Comparison of ENCODE assay signal across 21 cellular contexts in the genomic region with DNA sequence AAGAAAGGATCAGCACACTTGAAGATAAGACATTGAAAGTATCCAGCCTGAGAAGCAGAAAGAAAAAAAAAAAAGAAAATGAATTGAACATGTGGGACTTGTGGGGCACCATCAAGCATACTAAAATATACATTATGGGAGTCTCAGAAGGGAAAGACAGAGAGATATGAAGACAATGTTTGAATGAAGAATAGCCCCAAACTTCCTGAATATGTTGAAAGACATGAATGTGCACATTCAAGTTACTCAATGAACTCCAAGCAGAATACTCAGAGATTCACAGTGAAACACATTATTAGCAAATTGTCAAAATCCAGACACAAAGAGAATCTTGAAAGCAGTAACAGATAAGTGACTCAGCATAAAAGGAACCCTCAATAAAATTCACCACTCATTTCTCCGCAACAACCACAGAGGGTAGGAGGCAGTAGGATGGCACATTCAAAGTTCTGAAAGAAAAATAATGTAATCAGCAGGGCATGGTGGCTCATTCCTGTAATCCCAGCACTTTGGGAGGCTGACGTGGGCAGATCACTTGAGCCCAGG. TPM values are rescaled to one million over a fixed set of nuclear protein-coding genes. Genes with fewer than 3 reads are reported as not detected.
"Had no signal": no experiment of that assay in that cellular context is flagged by ENCODE, and none has a peak within 500 bp of the region (broad histone marks: within the 10 kb centered on the region; RNA-seq: fewer than 3 reads in every experiment).

No MANE protein-coding gene starts in this region.

- H3K27me3 ChIP-seq: gastroesophageal sphincter, tibial artery had no signal

- H3K4me3 ChIP-seq: gastroesophageal sphincter, heart left ventricle, tibial artery had no signal

- FAIRE-seq: bronchial epithelial cell, urothelium cell line had no signal

- H3K36me3 Mint-ChIP-seq: activated CD8-positive, alpha-beta memory T cell treated with anti-CD3 and anti-CD28 coated beads, Interleukin-2, amount 10 ng/mL, durations not matched to agents 7 days and 5 days; activated naive CD4-positive, alpha-beta T cell treated with anti-CD3 and anti-CD28 coated beads, Interleukin-2, amount 50 U/mL, for 24 hours had no signal

- DNase-seq: activated B cell treated with CpG ODN at 0.5 μM for 24 hours; activated CD4-positive, alpha-beta memory T cell treated with anti-CD3 and anti-CD28 coated beads, Interleukin-2, amount 10 ng/mL, durations not matched to agents 7 days and 5 days; activated CD4-positive, alpha-beta T cell treated with anti-CD3 and anti-CD28 coated beads for 48 hours; activated CD8-positive, alpha-beta memory T cell treated with anti-CD3 and anti-CD28 coated beads, Interleukin-2, amount 10 ng/mL, durations not matched to agents 7 days and 5 days; activated gamma-delta T cell; activated T-cell treated with anti-CD3 and anti-CD28 coated beads, Interleukin-2, amount 50 U/mL, for 24 hours; cerebellar nuclear complex; effector CD4-positive, alpha-beta T cell; heart left ventricle; left ventricle myocardium superior; occipital lobe; stimulated activated naive CD8-positive, alpha-beta T cell treated with anti-CD3 and anti-CD28 coated beads, Interleukin-15, Interleukin-2, amounts not matched to agents 100 U/mL and 50 U/mL, for 24 hours; substantia nigra; T-helper 2 cell; tibial artery had no signal

- H3K27ac Mint-ChIP-seq: activated B cell treated with CpG ODN at 0.5 μM for 24 hours; activated CD4-positive, alpha-beta memory T cell treated with anti-CD3 and anti-CD28 coated beads, Interleukin-2, amount 10 ng/mL, durations not matched to agents 7 days and 5 days; activated CD8-positive, alpha-beta memory T cell treated with anti-CD3 and anti-CD28 coated beads, Interleukin-2, amount 10 ng/mL, durations not matched to agents 7 days and 5 days; activated naive CD4-positive, alpha-beta T cell treated with anti-CD3 and anti-CD28 coated beads, Interleukin-2, amount 50 U/mL, for 24 hours; activated T-cell treated with anti-CD3 and anti-CD28 coated beads, Interleukin-2, amount 50 U/mL, for 24 hours; progenitor cell of endocrine pancreas had no signal

- H3K4me1 ChIP-seq: gastroesophageal sphincter, heart left ventricle, tibial artery had no signal

- ATAC-seq: activated CD8-positive, alpha-beta memory T cell treated with anti-CD3 and anti-CD28 coated beads, Interleukin-2, amount 10 ng/mL, durations not matched to agents 7 days and 5 days; gastroesophageal sphincter; heart left ventricle; left ventricle myocardium superior; stimulated activated naive CD8-positive, alpha-beta T cell treated with anti-CD3 and anti-CD28 coated beads, Interleukin-15, Interleukin-2, amounts not matched to agents 100 U/mL and 50 U/mL, for 24 hours had no signal

- H3K9me3 Mint-ChIP-seq: activated B cell treated with CpG ODN at 0.5 μM for 24 hours; activated CD4-positive, alpha-beta memory T cell treated with anti-CD3 and anti-CD28 coated beads, Interleukin-2, amount 10 ng/mL, durations not matched to agents 7 days and 5 days; activated naive CD4-positive, alpha-beta T cell treated with anti-CD3 and anti-CD28 coated beads, Interleukin-2, amount 50 U/mL, for 24 hours; activated T-cell treated with anti-CD3 and anti-CD28 coated beads, Interleukin-2, amount 50 U/mL, for 24 hours had no signal

- H3K27ac ChIP-seq: gastroesophageal sphincter, heart left ventricle, tibial artery had no signal

- H3K9me3 ChIP-seq: gastroesophageal sphincter, heart left ventricle, tibial artery had no signal

- H3K4me3 Mint-ChIP-seq: activated B cell treated with CpG ODN at 0.5 μM for 24 hours; activated CD4-positive, alpha-beta memory T cell treated with anti-CD3 and anti-CD28 coated beads, Interleukin-2, amount 10 ng/mL, durations not matched to agents 7 days and 5 days; activated CD8-positive, alpha-beta memory T cell treated with anti-CD3 and anti-CD28 coated beads, Interleukin-2, amount 10 ng/mL, durations not matched to agents 7 days and 5 days; activated naive CD4-positive, alpha-beta T cell treated with anti-CD3 and anti-CD28 coated beads, Interleukin-2, amount 50 U/mL, for 24 hours; activated T-cell treated with anti-CD3 and anti-CD28 coated beads, Interleukin-2, amount 50 U/mL, for 24 hours had no signal

- H3K27me3 Mint-ChIP-seq: activated B cell treated with CpG ODN at 0.5 μM for 24 hours; activated CD4-positive, alpha-beta memory T cell treated with anti-CD3 and anti-CD28 coated beads, Interleukin-2, amount 10 ng/mL, durations not matched to agents 7 days and 5 days; activated naive CD4-positive, alpha-beta T cell treated with anti-CD3 and anti-CD28 coated beads, Interleukin-2, amount 50 U/mL, for 24 hours; activated T-cell treated with anti-CD3 and anti-CD28 coated beads, Interleukin-2, amount 50 U/mL, for 24 hours; progenitor cell of endocrine pancreas had no signal

RNA-seq across cellular contexts. Expression of a gene that starts 35.1 kb away (rescaled TPM):
- total RNA-seq: bronchial epithelial cell, kidney epithelial cell had no signal
